ENCODE assay signal across 8 cellular contexts in genomic region chr9:14322211-14323082, GRCh38. TPM values are rescaled to one million over a fixed set of nuclear protein-coding genes. Genes with fewer than 3 reads are reported as not detected.
A peak's percentile ranks its signal among the peaks of the same experiment; 100 is the strongest.
DNase-seq lines count a peak whose midpoint lies in the region; ATAC-seq and TF ChIP-seq lines count a peak whose summit lies in the region.

No MANE protein-coding gene starts in this region.

- ATAC-seq in GM21529 (IDR thresholded peaks at IDR 0.05; ENCODE audit: unreplicated experiment) (peak; percentile 82), foreskin keratinocyte (peak; percentile 89)

- no peaks in the 10 kb centered on the region for H3K36me3 ChIP-seq in neuron (ENCODE audit: insufficient read depth, low read length)

- H3K27me3 ChIP-seq in foreskin keratinocyte (no peaks in the 10 kb centered on the region), neuron (ENCODE audit: insufficient read depth, low read length) (no peaks in the 10 kb centered on the region)

- H3K27ac ChIP-seq in foreskin keratinocyte, result peak overlapping the region; percentile 91

- H2AFZ ChIP-seq in neuron (ENCODE audit: low read depth, low read length), result peak overlapping the region; percentile 75

- TF ChIP-seq CTCF in foreskin keratinocyte (conservative IDR thresholded peaks at IDR 0.05), result peak; percentile 74

- H3K4me1 ChIP-seq in foreskin keratinocyte (peaks cover 35% of the 10 kb centered on the region), neuron (ENCODE audit: insufficient read depth, low read length) (peaks cover 39% of the 10 kb centered on the region)

- peak overlapping the region; percentile 54 for H3K4me3 ChIP-seq in neuron (ENCODE audit: low read length)

- H3K9me3 ChIP-seq in neuron (ENCODE audit: low read length), result no peaks in the 10 kb centered on the region

- DNase-seq in Daoy (ENCODE audit: low read depth) (peak; percentile 98), HuH-7.5 (ENCODE audit: low spot score) (peak; percentile 67), RKO (ENCODE audit: low spot score) (peak; percentile 90), activated gamma-delta T cell (lab: John Stamatoyannopoulos, UW) (peak; percentile 60), foreskin keratinocyte (peak; percentile 69 to 82), stromal cell of bone marrow (ENCODE audit: low read depth) (peak; percentile 82)

RNA-seq across cellular contexts. Expression of gene NFIB, which starts 8.5 kb away (rescaled TPM):
- total RNA-seq in Daoy (2014; rRNA removed; shearing (Covaris generic)), result 16.5 and 19.4 TPM in 2 replicates
- total RNA-seq in foreskin keratinocyte, result 24.3 and 26.5 TPM in 2 replicates
- 5.3 and 6.5 TPM in 2 replicates for polyA plus RNA-seq in foreskin keratinocyte

Comparison
In these comparisons a context has a peak if more than half of its experiments do, and no peak if none do; other contexts are left out.
1. Peak in every context shown above with its lines: DNase-seq, ATAC-seq, H3K4me3 ChIP-seq and H3K27ac ChIP-seq.